ENCODE assay signal across 8 cellular contexts in genomic region chr5:141636106-141636412, GRCh38. TPM values are rescaled to one million over a fixed set of nuclear protein-coding genes. Genes with fewer than 3 reads are reported as not detected.
DNase-seq lines count a peak whose midpoint lies in the region; TF ChIP-seq lines count a peak whose summit lies in the region.

No MANE protein-coding gene starts in this region.

- peak overlapping the region; percentile 82 for H3K27ac Mint-ChIP-seq in T-helper 2 cell treated with Interferon-gamma antibody and Interleukin-4, amounts not matched to agents 5 μg/mL and 100 μg/mL, for 36 hours
- H3K27ac Mint-ChIP-seq in activated naive CD8-positive, alpha-beta T cell, result peak overlapping the region; percentile 79

- H3K36me3 Mint-ChIP-seq in T-helper 2 cell treated with Interferon-gamma antibody and Interleukin-4, amounts not matched to agents 5 μg/mL and 100 μg/mL, for 36 hours (ENCODE audit: low read depth), result peaks cover 28% of the 10 kb centered on the region
- H3K36me3 Mint-ChIP-seq in activated naive CD8-positive, alpha-beta T cell, result peaks cover 3% of the 10 kb centered on the region

- peak overlapping the region; percentile 93 for H3K9ac ChIP-seq in stomach smooth muscle (ENCODE audit: low read length in 2 of 2)

- TF ChIP-seq CTCF in kidney epithelial cell (IDR thresholded peaks at IDR 0.05; ENCODE audit: insufficient read depth, low read length, poor library complexity, severe bottlenecking), result no peak

- H3K27me3 Mint-ChIP-seq in T-helper 2 cell treated with Interferon-gamma antibody and Interleukin-4, amounts not matched to agents 5 μg/mL and 100 μg/mL, for 36 hours (ENCODE audit: low read depth), result no peaks in the 10 kb centered on the region
- no peaks in the 10 kb centered on the region for H3K27me3 Mint-ChIP-seq in activated naive CD8-positive, alpha-beta T cell

- H3K27ac ChIP-seq in stomach smooth muscle (ENCODE audit: low read length), result peak overlapping the region; percentile 62

- DNase-seq in T-helper 2 cell treated with Interferon-gamma antibody and Interleukin-4, amounts not matched to agents 5 μg/mL and 100 μg/mL, for 36 hours (ENCODE audit: low spot score), result no peak
- DNase-seq in T-helper 2 cell (no peak), kidney epithelial cell (ENCODE audit: low read depth) (no peak), midbrain (lab: John Stamatoyannopoulos, UW) (no peak), iPS-NIHi7 (ENCODE audit: extremely low spot score) (no peak), NCI-H345 treated with DMSO at 0.1 percent for 48 hours (lab: John Stamatoyannopoulos, UW; ENCODE audit: unreplicated experiment) (no peak)

- H3K36me3 ChIP-seq in kidney epithelial cell (ENCODE audit: control insufficient read depth, insufficient read depth, low read length), result no peaks in the 10 kb centered on the region
- H3K36me3 ChIP-seq in stomach smooth muscle (ENCODE audit: control insufficient read depth in 2 of 2, insufficient read depth in 2 of 2, low read length in 2 of 2), result peaks cover 3% of the 10 kb centered on the region in 2 donors

- H3K4me3 ChIP-seq in kidney epithelial cell (ENCODE audit: low read depth, low read length), result peak overlapping the region; percentile 87
- peak overlapping the region; percentile 96 to 99 for H3K4me3 ChIP-seq in stomach smooth muscle (ENCODE audit: low read length in 2 of 2)

- no peaks in the 10 kb centered on the region for H3K9me3 Mint-ChIP-seq in T-helper 2 cell treated with Interferon-gamma antibody and Interleukin-4, amounts not matched to agents 5 μg/mL and 100 μg/mL, for 36 hours
- H3K9me3 Mint-ChIP-seq in activated naive CD8-positive, alpha-beta T cell (ENCODE audit: low read depth), result no peaks in the 10 kb centered on the region

- no peaks in the 10 kb centered on the region for H3K27me3 ChIP-seq in kidney epithelial cell (ENCODE audit: control insufficient read depth, insufficient read depth, low read length)
- H3K27me3 ChIP-seq in stomach smooth muscle (ENCODE audit: control insufficient read depth in 1 of 2, insufficient read depth in 2 of 2, low read length in 2 of 2), result peaks cover 8 to 11% of the 10 kb centered on the region in 2 donors

- H3K4me1 ChIP-seq in stomach smooth muscle (ENCODE audit: control insufficient read depth, insufficient read depth, low read length), result peaks cover 27% of the 10 kb centered on the region

- no peaks in the 10 kb centered on the region for H3K9me3 ChIP-seq in stomach smooth muscle (ENCODE audit: control insufficient read depth in 2 of 2, low read length in 2 of 2)

- H3K4me1 Mint-ChIP-seq in T-helper 2 cell treated with Interferon-gamma antibody and Interleukin-4, amounts not matched to agents 5 μg/mL and 100 μg/mL, for 36 hours (ENCODE audit: low read depth), result peaks cover 36% of the 10 kb centered on the region
- H3K4me1 Mint-ChIP-seq in activated naive CD8-positive, alpha-beta T cell (ENCODE audit: low read depth), result peaks cover 44% of the 10 kb centered on the region

- peak overlapping the region; percentile 96 for H3K4me3 Mint-ChIP-seq in T-helper 2 cell treated with Interferon-gamma antibody and Interleukin-4, amounts not matched to agents 5 μg/mL and 100 μg/mL, for 36 hours
- H3K4me3 Mint-ChIP-seq in activated naive CD8-positive, alpha-beta T cell, result peak overlapping the region; percentile 94

RNA-seq across cellular contexts. Expression of gene HDAC3, which starts 0.6 kb away (rescaled TPM):
- 39.7 and 54.2 TPM in 2 replicates for total RNA-seq in kidney epithelial cell

RNA-seq across cellular contexts. Expression of gene RELL2, which starts 0.7 kb away (rescaled TPM):
- total RNA-seq in kidney epithelial cell, result 7.8 and 12.6 TPM in 2 replicates

RNA-seq across cellular contexts. Expression of gene FCHSD1, which starts 15.2 kb away (rescaled TPM):
- total RNA-seq in kidney epithelial cell, result 18.1 and 38.5 TPM in 2 replicates

RNA-seq across cellular contexts. Expression of gene DIAPH1, which starts 17.3 kb away (rescaled TPM):
- 99.7 and 103 TPM in 2 replicates for total RNA-seq in kidney epithelial cell

RNA-seq across cellular contexts. Expression of gene ARAP3, which starts 46.0 kb away (rescaled TPM):
- total RNA-seq in kidney epithelial cell, result 9.2 and 10.8 TPM in 2 replicates
